ENCODE assay signal across 8 cellular contexts in the genomic region with DNA sequence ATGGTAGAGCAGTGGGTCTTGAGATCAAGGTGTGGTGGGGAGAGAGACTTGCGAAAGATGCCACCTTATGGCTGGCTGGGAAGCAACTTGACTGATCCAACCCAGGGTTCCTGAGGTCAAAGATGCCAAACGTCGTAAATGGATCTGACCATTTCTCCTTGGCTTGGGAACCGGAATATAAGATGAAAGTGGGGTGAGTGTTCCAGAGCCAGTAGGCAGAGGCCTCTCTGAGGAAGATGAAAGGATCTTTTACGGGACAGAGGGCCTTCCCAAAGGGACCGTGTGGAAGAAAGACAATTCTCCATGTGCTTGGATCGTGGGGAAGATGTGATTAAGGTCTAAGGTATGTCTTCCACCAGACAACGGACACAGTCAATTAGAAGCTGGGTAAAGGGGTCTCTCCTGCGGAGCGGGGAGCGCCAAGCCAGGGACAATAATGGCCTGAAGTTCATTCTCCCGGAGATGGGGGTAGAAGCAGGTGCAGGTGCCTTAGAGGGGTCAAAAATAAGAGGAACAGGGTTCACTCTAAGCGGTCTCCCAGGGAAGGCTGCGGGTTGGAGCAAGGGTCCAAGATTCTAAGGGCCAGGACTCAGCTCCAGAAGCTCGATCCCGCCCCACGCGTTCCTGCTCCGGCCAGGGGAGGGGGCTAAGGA. TPM values are rescaled to one million over a fixed set of nuclear protein-coding genes. Genes with fewer than 3 reads are reported as not detected.
DNase-seq lines count a peak whose midpoint lies in the region; ATAC-seq, FAIRE-seq and TF ChIP-seq lines count a peak whose summit lies in the region.

No MANE protein-coding gene starts in this region.

- TF ChIP-seq CTCF in bronchial epithelial cell (IDR thresholded peaks at IDR 0.05; ENCODE audit: insufficient read depth, low read length, severe bottlenecking): peak; percentile 1

- DNase-seq in ELF-1 (ENCODE audit: low read depth, low spot score): peak; percentile 59
- DNase-seq in LHCN-M2 (ENCODE audit: low read depth): peak; percentile 37
- DNase-seq in bronchial epithelial cell (ENCODE audit: low read depth): peak; percentile 41
- DNase-seq in stimulated activated naive CD4-positive, alpha-beta T cell treated with Interleukin-2 at 50 U/mL for 16 hours (lab: John Stamatoyannopoulos, UW): no peak
- DNase-seq in pons (ENCODE audit: low spot score): no peak

- no peaks in the 10 kb centered on the region for H3K9me3 ChIP-seq in mononuclear cell (ENCODE audit: low read depth, low read length)

- H3K4me1 ChIP-seq in mononuclear cell (ENCODE audit: insufficient read depth, low read length): peaks cover 38% of the 10 kb centered on the region

- ATAC-seq in HG03135 (IDR thresholded peaks at IDR 0.05; ENCODE audit: unreplicated experiment): no peak
- ATAC-seq in HG02852 (IDR thresholded peaks at IDR 0.05; ENCODE audit: unreplicated experiment): no peak

- no peak for FAIRE-seq in bronchial epithelial cell (lab: Jason Lieb, UNC)

- H3K36me3 ChIP-seq in bronchial epithelial cell (ENCODE audit: control insufficient read depth, insufficient read depth, low read length): peaks cover 3% of the 10 kb centered on the region

- H3K27me3 ChIP-seq in bronchial epithelial cell (ENCODE audit: control insufficient read depth, insufficient read depth, low read length) (no peaks in the 10 kb centered on the region), mononuclear cell (ENCODE audit: insufficient read depth, low read length) (no peaks in the 10 kb centered on the region)

- H3K4me3 ChIP-seq in bronchial epithelial cell (ENCODE audit: low read depth, low read length) (peak overlapping the region; percentile 91), mononuclear cell (ENCODE audit: low read length) (peak overlapping the region; percentile 71)

RNA-seq across cellular contexts. Expression of a gene that starts 0.8 kb away (rescaled TPM):
- 49.4 and 51.8 TPM in 2 replicates for total RNA-seq in LHCN-M2 (2014; rRNA removed)
- 30.5 TPM for polyA plus RNA-seq in LHCN-M2 (2012)
- total RNA-seq in bronchial epithelial cell: 42.1 and 43.2 TPM in 2 replicates
- 7.7 TPM for total RNA-seq in mononuclear cell

RNA-seq across cellular contexts. Expression of a gene that starts 13.7 kb away (rescaled TPM):
- total RNA-seq in LHCN-M2 (2014; rRNA removed): 37.8 and 48.0 TPM in 2 replicates
- 92.7 TPM for polyA plus RNA-seq in LHCN-M2 (2012)
- total RNA-seq in bronchial epithelial cell: 23.9 and 38.7 TPM in 2 replicates
- 28.3 TPM for total RNA-seq in mononuclear cell

RNA-seq across cellular contexts. Expression of a gene that starts 16.0 kb away (rescaled TPM):
- total RNA-seq in LHCN-M2 (2014; rRNA removed) (0.23 TPM in 1 of 2 replicates, not detected in the other), bronchial epithelial cell (0.38 TPM in 1 of 2 replicates, not detected in the other), mononuclear cell (not detected)
- 0.35 TPM for polyA plus RNA-seq in LHCN-M2 (2012)

RNA-seq across cellular contexts. Expression of a gene that starts 24.0 kb away (rescaled TPM):
- total RNA-seq in LHCN-M2 (2014; rRNA removed): 0.96 and 2.0 TPM in 2 replicates
- 2.0 TPM for polyA plus RNA-seq in LHCN-M2 (2012)
- total RNA-seq in bronchial epithelial cell: 23.4 and 41.7 TPM in 2 replicates
- 0.52 TPM for total RNA-seq in mononuclear cell

RNA-seq across cellular contexts. Expression of a gene that starts 30.2 kb away (rescaled TPM):
- 371 and 379 TPM in 2 replicates for total RNA-seq in LHCN-M2 (2014; rRNA removed)
- polyA plus RNA-seq in LHCN-M2 (2012): 124 TPM
- 54.7 and 56.3 TPM in 2 replicates for total RNA-seq in bronchial epithelial cell
- 48.0 TPM for total RNA-seq in mononuclear cell

Comparison
In these comparisons a context has a peak if more than half of its experiments do, and no peak if none do; other contexts are left out.
1. DNase-seq: peak in ELF-1 (single experiment), LHCN-M2 (single experiment) and bronchial epithelial cell (single experiment); none in stimulated activated naive CD4-positive, alpha-beta T cell treated with Interleukin-2 at 50 U/mL for 16 hours (single experiment) and pons (single experiment).